ENCODE assay signal across 12 cellular contexts in the genomic region with DNA sequence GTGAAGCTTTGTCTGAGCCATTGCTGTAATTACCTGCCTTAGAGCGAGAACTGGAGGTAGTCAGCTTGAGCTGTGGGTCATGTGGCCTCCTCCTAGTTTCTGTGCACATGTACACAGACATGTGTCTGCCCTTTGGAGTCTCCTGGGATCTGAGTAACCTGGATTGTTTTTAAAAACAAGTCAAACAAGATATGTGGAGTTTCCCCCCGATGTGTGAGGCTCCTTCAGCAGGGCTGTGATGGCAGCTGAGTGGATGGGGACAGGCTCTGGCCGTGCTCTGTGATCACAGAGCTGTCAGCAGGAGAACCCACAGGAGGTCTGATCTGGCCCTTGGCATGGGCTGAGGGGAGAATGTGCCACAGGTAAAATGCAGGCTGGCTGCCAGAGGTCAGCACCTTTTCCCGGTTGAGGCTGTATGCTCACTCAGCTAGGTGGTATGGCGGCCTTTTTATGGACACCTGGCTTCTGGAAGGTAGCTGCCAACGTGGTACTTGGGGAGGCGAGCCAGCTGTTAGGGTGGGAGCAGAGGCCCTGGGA. TPM values are rescaled to one million over a fixed set of nuclear protein-coding genes. Genes with fewer than 3 reads are reported as not detected.
DNase-seq lines count a peak whose midpoint lies in the region; FAIRE-seq and TF ChIP-seq lines count a peak whose summit lies in the region.
"Had no signal": no experiment of that assay in that cellular context is flagged by ENCODE, and none has a peak within 500 bp of the region (broad histone marks: within the 10 kb centered on the region; RNA-seq: fewer than 3 reads in every experiment).

No MANE protein-coding gene starts in this region.

- H4K20me1 ChIP-seq in neural progenitor cell (ENCODE audit: low read depth) (peaks cover 3% of the 10 kb centered on the region), GM23248 (ENCODE audit: insufficient read depth) (no peaks in the 10 kb centered on the region)

- H3K27ac ChIP-seq in caudate nucleus (ENCODE audit: low read depth, low read length) = peak overlapping the region; percentile 58
- peak overlapping the region; percentile 6 for H3K27ac ChIP-seq in neural progenitor cell
- H3K27ac ChIP-seq in GM23248 = no peak overlapping the region
- H3K27ac ChIP-seq: 22Rv1, ascending aorta had no signal

- no peak overlapping the region for H2AFZ ChIP-seq in neural progenitor cell (replicated peaks)
- no peak overlapping the region for H2AFZ ChIP-seq in GM23248

- FAIRE-seq in D721Med (lab: Jason Lieb, UNC) = no peak
- FAIRE-seq: G401.6 had no signal

- no peak overlapping the region for H3K4me3 Mint-ChIP-seq in neural progenitor cell

- TF ChIP-seq CTCF in neural progenitor cell (IDR thresholded peaks at IDR 0.05) = no peak
- no peak for TF ChIP-seq CTCF in GM10266 (IDR thresholded peaks at IDR 0.05; ENCODE audit: control insufficient read depth, insufficient read depth, low read depth, missing control alignments)
- no peak for TF ChIP-seq CTCF in D721Med (IDR thresholded peaks at IDR 0.05; ENCODE audit: insufficient read depth, missing control alignments)

- no peak overlapping the region for H3K4me2 ChIP-seq in neural progenitor cell
- H3K4me2 ChIP-seq in GM23248 (ENCODE audit: unreplicated experiment) = no peak overlapping the region

- H3K4me1 Mint-ChIP-seq in neural progenitor cell = peaks cover 35% of the 10 kb centered on the region

- H3K27me3 ChIP-seq in neural progenitor cell (no peaks in the 10 kb centered on the region), GM23248 (replicated peaks; ENCODE audit: insufficient read depth) (no peaks in the 10 kb centered on the region)
- H3K27me3 ChIP-seq: ascending aorta had no signal

- H3K27ac Mint-ChIP-seq in neural progenitor cell = peak overlapping the region; percentile 60

- H3F3A ChIP-seq in neural progenitor cell (ENCODE audit: low read depth) = peaks cover 18% of the 10 kb centered on the region
- peaks cover 8% of the 10 kb centered on the region; the same call in 1 of the 2 replicates for H3F3A ChIP-seq in GM23248 (ENCODE audit: insufficient read depth)

- H3K27me3 Mint-ChIP-seq in neural progenitor cell (ENCODE audit: insufficient read depth, low read depth) = peaks cover 6% of the 10 kb centered on the region

- H3K36me3 Mint-ChIP-seq in neural progenitor cell = peaks cover 42% of the 10 kb centered on the region

- H3K9me3 Mint-ChIP-seq in neural progenitor cell = peaks cover 14% of the 10 kb centered on the region

- no peak overlapping the region for H3K4me3 ChIP-seq in neural progenitor cell
- H3K4me3 ChIP-seq in GM23248 = no peak overlapping the region
- H3K4me3 ChIP-seq: ascending aorta had no signal

- no peak overlapping the region for H3K9ac ChIP-seq in neural progenitor cell
- H3K9ac ChIP-seq in GM23248 = no peak overlapping the region

- H3K79me2 ChIP-seq in neural progenitor cell (ENCODE audit: low read depth) (peaks cover 20% of the 10 kb centered on the region), GM23248 (ENCODE audit: insufficient read depth) (peaks cover 57% of the 10 kb centered on the region)

- peaks cover 4% of the 10 kb centered on the region for H3K36me3 ChIP-seq in neural progenitor cell
- peaks cover 4% of the 10 kb centered on the region; the same call in 1 of the 2 replicates for H3K36me3 ChIP-seq in GM23248 (ENCODE audit: low read depth)

- no peaks in the 10 kb centered on the region for H3K9me2 ChIP-seq in GM23248 (ENCODE audit: insufficient read depth)

- in situ Hi-C loops in GM23248 (cut with MboI) = no loop called here

- 92 to 95% methylated on average over 7 of the region's 7 CpGs for WGBS in GM23248 (ENCODE audit: low coverage in 1 of 2, low lambda C conversion rate in 2 of 2, missing lambda C conversion rate in 2 of 2), 2 experiments

- H3K4me1 ChIP-seq in neural progenitor cell (peaks cover 25% of the 10 kb centered on the region), GM23248 (ENCODE audit: insufficient read depth) (no peaks in the 10 kb centered on the region)
- H3K4me1 ChIP-seq: ascending aorta had no signal

- H3K9me3 ChIP-seq in neural progenitor cell (ENCODE audit: low read depth) = peaks cover under 1% of the 10 kb centered on the region
- H3K9me3 ChIP-seq in GM23248 (ENCODE audit: low read depth) = no peaks in the 10 kb centered on the region
- H3K9me3 ChIP-seq: ascending aorta had no signal

- peak; percentile 4 for DNase-seq in DMS153 treated with DMSO at 0.1 percent for 48 hours (lab: John Stamatoyannopoulos, UW; ENCODE audit: unreplicated experiment)
- DNase-seq in DMS153 (lab: John Stamatoyannopoulos, UW) = no peak
- peak; percentile 63 for DNase-seq in NCI-H146 (lab: John Stamatoyannopoulos, UW)
- peak in 3 of 61 donors; percentile 31 to 57 (median 35) for DNase-seq in caudate nucleus (lab: John Stamatoyannopoulos, UW)
- DNase-seq in neural progenitor cell (ENCODE audit: low spot score) = no peak
- no peak for DNase-seq in GM10266 (ENCODE audit: extremely low spot score)
- no peak for DNase-seq in D721Med (ENCODE audit: insufficient read length, low spot score)
- DNase-seq in GM23248 = no peak
- DNase-seq: OCI-M1 had no signal

RNA-seq across cellular contexts. Expression of gene NOP14, which starts 38.4 kb away (rescaled TPM):
- 16.8 and 22.0 TPM in 2 replicates for total RNA-seq in neural progenitor cell (ENCODE audit: low replicate concordance)
- total RNA-seq in GM23248 (2014; rRNA removed; shearing (Covaris generic)) = 15.9 and 20.6 TPM in 2 replicates
- polyA plus RNA-seq in GM23248 (2016; fragmentation: Nextera tagmentation; extraction: Ambion mirVana) = 19.3 and 20.5 TPM in 2 replicates

RNA-seq across cellular contexts. Expression of gene GRK4, which starts 38.5 kb away (rescaled TPM):
- 1.3 and 3.2 TPM in 2 replicates for total RNA-seq in neural progenitor cell (ENCODE audit: low replicate concordance)
- total RNA-seq in GM23248 (2014; rRNA removed; shearing (Covaris generic)) = 5.8 and 7.1 TPM in 2 replicates
- 5.1 and 6.5 TPM in 2 replicates for polyA plus RNA-seq in GM23248 (2016; fragmentation: Nextera tagmentation; extraction: Ambion mirVana)

Comparison
In these comparisons a context has a peak if more than half of its experiments do, and no peak if none do; other contexts are left out.
1. DNase-seq: peak in DMS153 treated with DMSO at 0.1 percent for 48 hours (single experiment) and NCI-H146 (single experiment); none in DMS153 (single experiment), neural progenitor cell (single experiment), GM10266 (single experiment), D721Med (single experiment) and GM23248 (single experiment).